ENCODE assay signal across 4 cellular contexts in the genomic region with DNA sequence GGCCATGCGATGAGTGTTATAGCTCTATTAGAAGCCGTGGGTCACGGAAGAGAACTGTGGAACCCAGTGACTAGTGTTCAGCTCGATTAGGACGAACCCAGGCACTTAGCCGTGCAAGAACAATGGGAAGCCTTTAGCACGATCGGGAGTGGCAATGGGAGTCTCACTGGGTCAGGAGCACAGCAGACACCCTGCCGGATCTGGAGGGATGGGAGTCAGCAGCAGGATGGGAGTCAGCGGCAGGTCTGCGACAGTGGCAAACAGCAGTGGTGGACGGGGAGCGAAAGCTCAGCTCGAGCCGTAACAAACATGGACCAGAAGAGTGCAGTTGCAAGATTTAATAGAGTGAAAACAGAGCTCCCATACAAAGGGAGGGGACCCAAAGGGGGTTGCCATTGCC. TPM values are rescaled to one million over a fixed set of nuclear protein-coding genes. Genes with fewer than 3 reads are reported as not detected.
"Had no signal": no experiment of that assay in that cellular context is flagged by ENCODE, and none has a peak within 500 bp of the region (broad histone marks: within the 10 kb centered on the region; RNA-seq: fewer than 3 reads in every experiment).

No MANE protein-coding gene starts in this region.

RNA-seq across cellular contexts. Expression of a gene that starts 10.3 kb away (rescaled TPM):
- total RNA-seq: cardiac septum, MCF 10A, PC-9, SK-MEL-5 had no signal
